In genomic region chr6:151447237-151447636, GRCh38 we compare ENCODE assay signal across 29 cellular contexts. TPM values are rescaled to one million over a fixed set of nuclear protein-coding genes. Genes with fewer than 3 reads are reported as not detected.
A peak's percentile ranks its signal among the peaks of the same experiment; 100 is the strongest.
DNase-seq lines count a peak whose midpoint lies in the region; ATAC-seq and TF ChIP-seq lines count a peak whose summit lies in the region.
"Had no signal": no experiment of that assay in that cellular context is flagged by ENCODE, and none has a peak within 500 bp of the region (broad histone marks: within the 10 kb centered on the region; RNA-seq: fewer than 3 reads in every experiment).

No MANE protein-coding gene starts in this region.

- H2AFZ ChIP-seq in smooth muscle cell (ENCODE audit: low read depth), result no peak overlapping the region

- H3K56ac ChIP-seq in mesendoderm (ENCODE audit: low read length), result no peak overlapping the region

- no peak overlapping the region for H4K5ac ChIP-seq in mesendoderm (ENCODE audit: low read length)

- ATAC-seq in lung (ENCODE audit: insufficient read depth, low FRiP score), result no peak
- ATAC-seq: activated CD4-positive, alpha-beta T cell treated with anti-CD3 and anti-CD28 coated beads for 36 hours; activated T-cell treated with anti-CD3 and anti-CD28 coated beads, Interleukin-2, amount 50 U/mL, for 4 hours; effector memory CD8-positive, alpha-beta T cell; stimulated activated naive CD8-positive, alpha-beta T cell treated with anti-CD3 and anti-CD28 coated beads, Interleukin-15, amount 100 ng/mL, for 72 hours had no signal

- peaks cover 0 to 32% (median 2%) of the 10 kb centered on the region in 3 donors for H3K36me3 Mint-ChIP-seq in CD8-positive, alpha-beta memory T cell

- no peak overlapping the region for H3K4me2 ChIP-seq in smooth muscle cell
- H3K4me2 ChIP-seq in mesendoderm (ENCODE audit: low read length), result no peak overlapping the region

- peak overlapping the region; percentile 60 for H3K9ac ChIP-seq in adipocyte (ENCODE audit: low read length)
- H3K9ac ChIP-seq in smooth muscle cell (ENCODE audit: low read depth), result no peak overlapping the region
- no peak overlapping the region for H3K9ac ChIP-seq in mesendoderm (ENCODE audit: low read length)

- H3K79me2 ChIP-seq in smooth muscle cell (ENCODE audit: low read depth) (peaks cover 21% of the 10 kb centered on the region), mesendoderm (ENCODE audit: control insufficient read depth, insufficient read depth, low read length) (peaks cover 21% of the 10 kb centered on the region)

- no peak overlapping the region for H3K4ac ChIP-seq in mesendoderm (ENCODE audit: low read depth, low read length)

- H2BK15ac ChIP-seq in mesendoderm (replicated peaks; ENCODE audit: low read depth), result no peak overlapping the region

- peaks cover 7% of the 10 kb centered on the region for H3K4me1 ChIP-seq in CD8-positive, alpha-beta memory T cell (ENCODE audit: insufficient read depth, low read length)
- H3K4me1 ChIP-seq in adipocyte (ENCODE audit: control insufficient read depth, insufficient read depth, low read length) (peaks cover 21% of the 10 kb centered on the region), lung (ENCODE audit: control insufficient read depth in 2 of 2, insufficient read depth in 2 of 2, low read length in 2 of 2) (peaks cover 2 to 3% of the 10 kb centered on the region in 2 donors), smooth muscle cell (ENCODE audit: low read depth) (peaks cover 3% of the 10 kb centered on the region), mesendoderm (ENCODE audit: control insufficient read depth, low read depth, low read length) (no peaks in the 10 kb centered on the region)

- no peaks in the 10 kb centered on the region for H3K9me3 Mint-ChIP-seq in CD8-positive, alpha-beta memory T cell
- H3K9me3 Mint-ChIP-seq: activated T-cell treated with anti-CD3 and anti-CD28 coated beads, Interleukin-2, amount 50 U/mL, for 4 hours; effector memory CD8-positive, alpha-beta T cell; stimulated activated naive CD8-positive, alpha-beta T cell treated with anti-CD3 and anti-CD28 coated beads, Interleukin-15, amount 100 ng/mL, for 72 hours; T-helper 2 cell treated with Interferon-gamma antibody and Interleukin-4, amounts not matched to agents 5 μg/mL and 100 μg/mL, for 36 hours had no signal

- no peak overlapping the region for H3K18ac ChIP-seq in mesendoderm (ENCODE audit: low read length)

- TF ChIP-seq CTCF in lung (IDR thresholded peaks at IDR 0.05; ENCODE audit: control extremely low read depth, extremely low read depth) (no peak), smooth muscle cell (IDR thresholded peaks at IDR 0.05; ENCODE audit: borderline replicate concordance, insufficient read depth, poor library complexity, severe bottlenecking) (no peak)

- no peak overlapping the region for H4K8ac ChIP-seq in mesendoderm (ENCODE audit: low read depth, low read length)

- DNase-seq in CD8-positive, alpha-beta memory T cell, result no peak
- DNase-seq in adipocyte (ENCODE audit: low read depth) (no peak), lung (ENCODE audit: low spot score) (no peak), smooth muscle cell (lab: John Stamatoyannopoulos, UW; ENCODE audit: unreplicated experiment) (no peak), NCI-H524 treated with DMSO at 0.1 percent for 48 hours (lab: John Stamatoyannopoulos, UW) (no peak), mesendoderm (no peak)
- no peak for DNase-seq in stimulated activated CD4-positive, alpha-beta T cell treated with anti-CD3 and anti-CD28 coated beads, Interleukin-2, amount 100 ng/mL, for 48 hours
- DNase-seq in activated CD8-positive, alpha-beta memory T cell treated with anti-CD3 and anti-CD28 coated beads for 24 hours, result no peak
- DNase-seq: ACHN; activated CD4-positive, alpha-beta T cell treated with anti-CD3 and anti-CD28 coated beads for 36 hours; activated naive CD4-positive, alpha-beta T cell; activated T-cell treated with anti-CD3 and anti-CD28 coated beads, Interleukin-2, amount 50 U/mL, for 4 hours; adrenal gland; DMS79; effector memory CD8-positive, alpha-beta T cell; esophagus squamous epithelium; foreskin melanocyte; GF-D8; NCI-H146; NCI-H446 treated with DMSO at 0.1 percent for 48 hours; nucleus accumbens; OCI-M1; stimulated activated naive CD8-positive, alpha-beta T cell treated with anti-CD3 and anti-CD28 coated beads, Interleukin-15, amount 100 ng/mL, for 72 hours; transverse colon had no signal

- no peak overlapping the region for H3K4me3 ChIP-seq in CD8-positive, alpha-beta memory T cell (ENCODE audit: low read length)
- H3K4me3 ChIP-seq in adipocyte (ENCODE audit: low read length) (no peak overlapping the region), lung (no peak overlapping the region), smooth muscle cell (no peak overlapping the region), mesendoderm (ENCODE audit: low read length) (no peak overlapping the region)
- H3K4me3 ChIP-seq: adrenal gland, coronary artery, esophagus squamous epithelium, SK-N-MC, transverse colon had no signal

- H3K27me3 Mint-ChIP-seq in CD8-positive, alpha-beta memory T cell, result no peaks in the 10 kb centered on the region
- H3K27me3 Mint-ChIP-seq: activated CD4-positive, alpha-beta T cell treated with anti-CD3 and anti-CD28 coated beads for 36 hours; effector memory CD8-positive, alpha-beta T cell; stimulated activated naive CD8-positive, alpha-beta T cell treated with anti-CD3 and anti-CD28 coated beads, Interleukin-15, amount 100 ng/mL, for 72 hours had no signal

- H3K27me3 ChIP-seq in CD8-positive, alpha-beta memory T cell (ENCODE audit: insufficient read depth, low read length, poor library complexity, severe bottlenecking), result no peaks in the 10 kb centered on the region
- H3K27me3 ChIP-seq in adipocyte (replicated peaks; ENCODE audit: control insufficient read depth, insufficient read depth, low read length) (no peaks in the 10 kb centered on the region), lung (ENCODE audit: control insufficient read depth, insufficient read depth) (no peaks in the 10 kb centered on the region), smooth muscle cell (ENCODE audit: low read depth) (no peaks in the 10 kb centered on the region), mesendoderm (ENCODE audit: insufficient read depth, low read length, poor library complexity) (no peaks in the 10 kb centered on the region)
- H3K27me3 ChIP-seq: adrenal gland, esophagus squamous epithelium, transverse colon had no signal

- peak overlapping the region in 5 of 8 donors; percentile 4 to 36 (median 23) for H3K27ac Mint-ChIP-seq in CD8-positive, alpha-beta memory T cell
- H3K27ac Mint-ChIP-seq: activated CD4-positive, alpha-beta T cell treated with anti-CD3 and anti-CD28 coated beads for 36 hours; stimulated activated naive CD8-positive, alpha-beta T cell treated with anti-CD3 and anti-CD28 coated beads, Interleukin-15, amount 100 ng/mL, for 72 hours; T-helper 2 cell treated with Interferon-gamma antibody and Interleukin-4, amounts not matched to agents 5 μg/mL and 100 μg/mL, for 36 hours had no signal

- no peaks in the 10 kb centered on the region for H4K20me1 ChIP-seq in smooth muscle cell (ENCODE audit: low read depth)

- peaks cover 3% of the 10 kb centered on the region for H3K79me1 ChIP-seq in mesendoderm (ENCODE audit: low read length)

- no peak overlapping the region for H2BK5ac ChIP-seq in mesendoderm (ENCODE audit: low read length)

- peaks cover 32 to 73% (median 39%) of the 10 kb centered on the region in 3 donors for H3K4me1 Mint-ChIP-seq in CD8-positive, alpha-beta memory T cell

- peaks cover 14% of the 10 kb centered on the region for H3F3A ChIP-seq in smooth muscle cell (ENCODE audit: low read depth)

- H2AK5ac ChIP-seq in mesendoderm (ENCODE audit: low read length), result no peak overlapping the region

- H2BK120ac ChIP-seq in mesendoderm (ENCODE audit: low read depth, low read length), result no peak overlapping the region

- POLR2A ChIA-PET in CD8-positive, alpha-beta memory T cell (lab: Charles Lee), result no interaction called here

- H3K23ac ChIP-seq in mesendoderm (ENCODE audit: low read length), result no peak overlapping the region

- CTCF ChIA-PET in CD8-positive, alpha-beta memory T cell (lab: Charles Lee), result interaction anchor here (1.7 to 1.9 kb wide), 2 partner anchors 10 to 13 kb away, joined by 3 to 5 read pairs; no protein-coding TSS in a partner anchor

- no peak overlapping the region for H3K27ac ChIP-seq in CD8-positive, alpha-beta memory T cell (ENCODE audit: low read depth, low read length)
- H3K27ac ChIP-seq in lung (ENCODE audit: low read depth in 1 of 2, low read length in 1 of 2), result peak overlapping the region; percentile 1 to 61
- H3K27ac ChIP-seq in smooth muscle cell (ENCODE audit: low read depth), result peak overlapping the region; percentile 82
- no peak overlapping the region for H3K27ac ChIP-seq in mesendoderm (ENCODE audit: low read depth, low read length)

- no peaks in the 10 kb centered on the region for H3K9me3 ChIP-seq in CD8-positive, alpha-beta memory T cell (ENCODE audit: low read length)
- no peaks in the 10 kb centered on the region for H3K9me3 ChIP-seq in adipocyte (ENCODE audit: control insufficient read depth, low read length)
- no peaks in the 10 kb centered on the region for H3K9me3 ChIP-seq in lung (ENCODE audit: control insufficient read depth in 2 of 2, insufficient read depth in 1 of 2, low read length in 1 of 2)
- H3K9me3 ChIP-seq in smooth muscle cell (replicated peaks; ENCODE audit: low read depth), result no peaks in the 10 kb centered on the region
- H3K9me3 ChIP-seq: adrenal gland, esophagus squamous epithelium, transverse colon had no signal

- H3K4me3 Mint-ChIP-seq in CD8-positive, alpha-beta memory T cell, result peak overlapping the region in 1 of 7 donors; percentile 59
- H3K4me3 Mint-ChIP-seq: activated CD4-positive, alpha-beta T cell treated with anti-CD3 and anti-CD28 coated beads for 36 hours; activated T-cell treated with anti-CD3 and anti-CD28 coated beads, Interleukin-2, amount 50 U/mL, for 4 hours; effector memory CD8-positive, alpha-beta T cell; stimulated activated naive CD8-positive, alpha-beta T cell treated with anti-CD3 and anti-CD28 coated beads, Interleukin-15, amount 100 ng/mL, for 72 hours; T-helper 2 cell treated with Interferon-gamma antibody and Interleukin-4, amounts not matched to agents 5 μg/mL and 100 μg/mL, for 36 hours had no signal

- H3K36me3 ChIP-seq in CD8-positive, alpha-beta memory T cell (ENCODE audit: insufficient read depth, low read length), result peaks cover 3% of the 10 kb centered on the region
- H3K36me3 ChIP-seq in adipocyte (ENCODE audit: control insufficient read depth, insufficient read depth, low read length, severe bottlenecking), result peaks cover 9% of the 10 kb centered on the region
- H3K36me3 ChIP-seq in lung (ENCODE audit: control insufficient read depth in 2 of 2, insufficient read depth in 2 of 2, low read length in 2 of 2), result peaks cover 0 to 5% of the 10 kb centered on the region in 2 donors
- H3K36me3 ChIP-seq in smooth muscle cell (ENCODE audit: low read depth), result no peaks in the 10 kb centered on the region
- H3K36me3 ChIP-seq in mesendoderm (ENCODE audit: control insufficient read depth, insufficient read depth, low read length), result no peaks in the 10 kb centered on the region
- H3K36me3 ChIP-seq: adrenal gland, esophagus squamous epithelium, transverse colon had no signal

- WGBS in lung, 2 donors, result 85 to 92% methylated on average over 4 of the region's 4 CpGs
- WGBS in smooth muscle cell (ENCODE audit: low lambda C conversion rate), result 91% methylated on average over 4 of the region's 4 CpGs
- no CpG with 5 or more reads among the region's 4 CpGs for WGBS in mesendoderm (ENCODE audit: extremely low coverage, insufficient coverage, low lambda C conversion rate)

RNA-seq across cellular contexts. Expression of gene RMND1, which starts 4.7 kb away (rescaled TPM):
- total RNA-seq in CD8-positive, alpha-beta memory T cell, result 10 to 100 TPM; 24.5 to 25.6 TPM
- polyA plus RNA-seq in CD8-positive, alpha-beta memory T cell, result 10.4 TPM
- total RNA-seq in lung (10 to 100 TPM; 17.8 to 43.2 TPM), smooth muscle cell (22.0 and 27.9 TPM in 2 replicates)
- polyA plus RNA-seq in lung (10 to 100 TPM; 10.2 to 26.0 TPM), smooth muscle cell (13.0 and 16.2 TPM in 2 replicates)
- polyA plus RNA-seq in mesendoderm (2013, experiment 1 of 2), result 12.2 TPM
- polyA plus RNA-seq in mesendoderm (2013, experiment 2 of 2), result 12.4 TPM

RNA-seq across cellular contexts. Expression of gene CCDC170, which starts 46.6 kb away (rescaled TPM):
- not detected for total RNA-seq in CD8-positive, alpha-beta memory T cell
- not detected for polyA plus RNA-seq in CD8-positive, alpha-beta memory T cell
- 10 to 100 TPM; 21.3 to 24.1 TPM for total RNA-seq in lung
- 1 to 10 TPM; 2.4 to 5.2 TPM for polyA plus RNA-seq in lung
- 0.45 and 0.63 TPM in 2 replicates for total RNA-seq in smooth muscle cell
- polyA plus RNA-seq in smooth muscle cell, result 0.05 and 0.27 TPM in 2 replicates
- polyA plus RNA-seq in mesendoderm (2013, experiment 1 of 2), result 0.08 TPM
- 0.10 TPM for polyA plus RNA-seq in mesendoderm (2013, experiment 2 of 2)
- total RNA-seq: activated CD4-positive, alpha-beta T cell treated with anti-CD3 and anti-CD28 coated beads for 36 hours; activated CD8-positive, alpha-beta memory T cell treated with anti-CD3 and anti-CD28 coated beads for 36 hours; activated T-cell treated with anti-CD3 and anti-CD28 coated beads, Interleukin-2, amount 50 U/mL, for 4 hours; bronchial epithelial cell had no signal

RNA-seq across cellular contexts. Expression of gene ZBTB2, which starts 55.9 kb away (rescaled TPM):
- 10 to 100 TPM; 23.4 to 24.3 TPM for total RNA-seq in CD8-positive, alpha-beta memory T cell
- 24.0 TPM for polyA plus RNA-seq in CD8-positive, alpha-beta memory T cell
- total RNA-seq in lung (10 to 100 TPM; 10.5 to 13.9 TPM), smooth muscle cell (10.7 and 15.1 TPM in 2 replicates)
- polyA plus RNA-seq in lung (1 to 10 TPM; 8.1 to 9.1 TPM), smooth muscle cell (4.1 and 7.1 TPM in 2 replicates)
- polyA plus RNA-seq in mesendoderm (2013, experiment 1 of 2), result 31.9 TPM
- 32.4 TPM for polyA plus RNA-seq in mesendoderm (2013, experiment 2 of 2)

Comparison
In these comparisons a context has a peak if more than half of its experiments do, and no peak if none do; other contexts are left out.
1. H3K27ac ChIP-seq: peak in lung (2 of 2) and smooth muscle cell (single experiment); none in CD8-positive, alpha-beta memory T cell (single experiment) and mesendoderm (single experiment).
2. RNA of gene CCDC170, which starts 46.6 kb away (total RNA-seq): 21.3 to 24.1 TPM in lung; 0.45 to 0.63 TPM in smooth muscle cell and not detected in CD8-positive, alpha-beta memory T cell; every median in the first group is over 10 times any median in the second.